ENCODE assay signal across 1 cellular context in the genomic region with DNA sequence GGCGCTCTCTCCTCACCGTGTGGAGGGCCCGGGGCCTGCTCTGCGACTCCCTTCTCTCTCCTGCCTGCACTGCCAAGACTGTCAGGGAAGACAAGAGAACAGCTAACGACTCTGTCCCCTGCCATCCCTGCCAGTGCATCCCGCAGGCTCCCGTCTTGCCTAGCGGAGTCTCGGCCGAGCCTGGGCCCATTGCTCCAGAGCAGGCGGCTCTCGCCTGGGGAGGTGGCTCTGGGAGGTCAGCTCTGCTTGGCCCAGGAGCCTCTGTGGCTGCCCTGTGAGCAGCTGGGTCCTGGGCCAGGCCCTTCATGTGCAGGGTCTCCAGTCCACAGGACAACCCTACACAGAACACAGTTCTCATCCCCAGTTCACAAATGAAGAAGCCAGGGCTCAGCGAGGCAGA.
TF ChIP-seq lines count a peak whose summit lies in the region.

No MANE protein-coding gene starts in this region.

TF ChIP-seq in GM23338, 12 proteins besides CTCF, POLR2A, EP300 and RAD21 (continued from another document):
- no peak for TF ChIP-seq STAT1 (IDR thresholded peaks at IDR 0.05; ENCODE audit: unreplicated experiment)
- no peak for TF ChIP-seq JUNB (IDR thresholded peaks at IDR 0.05; ENCODE audit: unreplicated experiment)
